1 cellular context compared by ENCODE assay signal in genomic region chr16:54422569-54422978, GRCh38.
TF ChIP-seq lines count a peak whose summit lies in the region.

No MANE protein-coding gene starts in this region.

TF ChIP-seq in HepG2, 621 proteins besides CTCF, POLR2A, EP300 and RAD21 (continued from another document):
- TF ChIP-seq DBP (CRISPR knock-in tag; IDR thresholded peaks at IDR 0.05; ENCODE audit: not compliant biosample characterization), result no peak
- no peak for TF ChIP-seq ASH2L (IDR thresholded peaks at IDR 0.05; ENCODE audit: insufficient read length, low read depth, low read length)
- TF ChIP-seq ZFP91 (CRISPR knock-in tag; IDR thresholded peaks at IDR 0.05; ENCODE audit: borderline replicate concordance), result no peak
- TF ChIP-seq ZBTB2 (CRISPR knock-in tag; IDR thresholded peaks at IDR 0.05; ENCODE audit: low read depth), result no peak
- TF ChIP-seq ZNF629 (CRISPR knock-in tag; conservative IDR thresholded peaks at IDR 0.05), result no peak
- no peak for TF ChIP-seq SIN3B (IDR thresholded peaks at IDR 0.05; ENCODE audit: low read length)
- no peak for TF ChIP-seq TARDBP (CRISPR knock-in tag; IDR thresholded peaks at IDR 0.05)
- TF ChIP-seq NRL (CRISPR knock-in tag; IDR thresholded peaks at IDR 0.05; ENCODE audit: borderline replicate concordance), result no peak
- no peak for TF ChIP-seq ATF1 (CRISPR knock-in tag; IDR thresholded peaks at IDR 0.05)
- no peak for TF ChIP-seq ZNF646 (CRISPR knock-in tag; IDR thresholded peaks at IDR 0.05)
- TF ChIP-seq ATF2 (CRISPR knock-in tag; IDR thresholded peaks at IDR 0.05), result no peak
- TF ChIP-seq SOX6 (IDR thresholded peaks at IDR 0.05), result no peak
- no peak for TF ChIP-seq SOX6 (CRISPR knock-in tag; IDR thresholded peaks at IDR 0.05)
- TF ChIP-seq ETV5 (CRISPR knock-in tag; IDR thresholded peaks at IDR 0.05; ENCODE audit: borderline replicate concordance), result no peak
- TF ChIP-seq ZSCAN21 (CRISPR knock-in tag; IDR thresholded peaks at IDR 0.05; ENCODE audit: borderline replicate concordance), result no peak
- no peak for TF ChIP-seq UBTF (CRISPR knock-in tag; IDR thresholded peaks at IDR 0.05)
